16 cellular contexts compared by ENCODE assay signal in genomic region chr11:120186408-120186798, GRCh38. TPM values are rescaled to one million over a fixed set of nuclear protein-coding genes. Genes with fewer than 3 reads are reported as not detected.
DNase-seq lines count a peak whose midpoint lies in the region; ATAC-seq and TF ChIP-seq lines count a peak whose summit lies in the region.
"Had no signal": no experiment of that assay in that cellular context is flagged by ENCODE, and none has a peak within 500 bp of the region (broad histone marks: within the 10 kb centered on the region; RNA-seq: fewer than 3 reads in every experiment).

No MANE protein-coding gene starts in this region.

- no peaks in the 10 kb centered on the region for H4K20me1 ChIP-seq in hepatocyte (ENCODE audit: insufficient read depth, poor library complexity, severe bottlenecking)

- H3K36me3 ChIP-seq in hepatocyte (replicated peaks; ENCODE audit: insufficient read depth, low read depth) (no peaks in the 10 kb centered on the region), urinary bladder (ENCODE audit: insufficient read depth) (no peaks in the 10 kb centered on the region)

- peak overlapping the region; percentile 98 for H3K27ac ChIP-seq in hepatocyte
- peak overlapping the region; percentile 48 for H3K27ac ChIP-seq in urinary bladder (ENCODE audit: low read depth)

- TF ChIP-seq CTCF in hepatocyte (IDR thresholded peaks at IDR 0.05; ENCODE audit: poor library complexity), result no peak
- TF ChIP-seq CTCF in progenitor cell of endocrine pancreas (IDR thresholded peaks at IDR 0.05; ENCODE audit: unreplicated experiment), result no peak

- no peaks in the 10 kb centered on the region for H3K9me3 Mint-ChIP-seq in activated naive CD8-positive, alpha-beta T cell treated with anti-CD3 and anti-CD28 coated beads, Interleukin-2, amount 50 U/mL, for 24 hours
- H3K9me3 Mint-ChIP-seq in activated naive CD8-positive, alpha-beta T cell treated with anti-CD3 and anti-CD28 coated beads for 36 hours, result no peaks in the 10 kb centered on the region
- H3K9me3 Mint-ChIP-seq in progenitor cell of endocrine pancreas (ENCODE audit: low read depth), result no peaks in the 10 kb centered on the region

- H3K27me3 ChIP-seq in hepatocyte, result no peaks in the 10 kb centered on the region

- H3K4me2 ChIP-seq in hepatocyte, result no peak overlapping the region

- H3K4me1 ChIP-seq in hepatocyte (ENCODE audit: insufficient read depth), result peaks cover 72% of the 10 kb centered on the region
- H3K4me1 ChIP-seq in urinary bladder (ENCODE audit: insufficient read depth), result no peaks in the 10 kb centered on the region

- no peak for DNase-seq in activated naive CD8-positive, alpha-beta T cell treated with anti-CD3 and anti-CD28 coated beads, Interleukin-2, amount 50 U/mL, for 24 hours
- no peak for DNase-seq in activated naive CD8-positive, alpha-beta T cell treated with anti-CD3 and anti-CD28 coated beads for 36 hours
- DNase-seq in hepatocyte (ENCODE audit: low spot score) (no peak), progenitor cell of endocrine pancreas (ENCODE audit: low spot score, unreplicated experiment) (no peak)
- DNase-seq: ACHN; activated CD8-positive, alpha-beta T cell treated with anti-CD3 and anti-CD28 coated beads, Interleukin-2, amount 10 ng/mL, durations not matched to agents 7 days and 5 days; GOT3; NCI-H510A treated with DMSO at 0.1 percent for 48 hours; RPMI8226; stimulated activated CD4-positive, alpha-beta T cell treated with anti-CD3 and anti-CD28 coated beads, Interleukin-4, amount 100 ng/mL, for 24 hours had no signal

- H3K36me3 Mint-ChIP-seq in activated naive CD8-positive, alpha-beta T cell treated with anti-CD3 and anti-CD28 coated beads, Interleukin-2, amount 50 U/mL, for 24 hours (ENCODE audit: low read depth), result no peaks in the 10 kb centered on the region
- H3K36me3 Mint-ChIP-seq in activated naive CD8-positive, alpha-beta T cell treated with anti-CD3 and anti-CD28 coated beads for 36 hours, result no peaks in the 10 kb centered on the region
- no peaks in the 10 kb centered on the region for H3K36me3 Mint-ChIP-seq in progenitor cell of endocrine pancreas (ENCODE audit: insufficient read depth)
- H3K36me3 Mint-ChIP-seq: activated naive CD8-positive, alpha-beta T cell had no signal

- H3K9me2 ChIP-seq in hepatocyte (replicated peaks; ENCODE audit: insufficient read depth), result no peaks in the 10 kb centered on the region

- H2AFZ ChIP-seq in hepatocyte, result no peak overlapping the region

- peaks cover 10% of the 10 kb centered on the region for H3K4me1 Mint-ChIP-seq in activated naive CD8-positive, alpha-beta T cell treated with anti-CD3 and anti-CD28 coated beads, Interleukin-2, amount 50 U/mL, for 24 hours
- H3K4me1 Mint-ChIP-seq in activated naive CD8-positive, alpha-beta T cell treated with anti-CD3 and anti-CD28 coated beads for 36 hours, result peaks cover 5% of the 10 kb centered on the region
- peaks cover 43% of the 10 kb centered on the region for H3K4me1 Mint-ChIP-seq in progenitor cell of endocrine pancreas (ENCODE audit: low read depth)

- H3K4me3 Mint-ChIP-seq in activated naive CD8-positive, alpha-beta T cell treated with anti-CD3 and anti-CD28 coated beads, Interleukin-2, amount 50 U/mL, for 24 hours, result no peak overlapping the region
- no peak overlapping the region for H3K4me3 Mint-ChIP-seq in activated naive CD8-positive, alpha-beta T cell treated with anti-CD3 and anti-CD28 coated beads for 36 hours
- H3K4me3 Mint-ChIP-seq in progenitor cell of endocrine pancreas (ENCODE audit: low read depth), result peak overlapping the region; percentile 9
- H3K4me3 Mint-ChIP-seq: activated CD8-positive, alpha-beta T cell treated with anti-CD3 and anti-CD28 coated beads, Interleukin-2, amount 10 ng/mL, durations not matched to agents 7 days and 5 days; activated naive CD8-positive, alpha-beta T cell had no signal

- H3K27ac Mint-ChIP-seq in activated naive CD8-positive, alpha-beta T cell treated with anti-CD3 and anti-CD28 coated beads, Interleukin-2, amount 50 U/mL, for 24 hours, result peak overlapping the region; percentile 16
- H3K27ac Mint-ChIP-seq in activated naive CD8-positive, alpha-beta T cell treated with anti-CD3 and anti-CD28 coated beads for 36 hours, result no peak overlapping the region
- H3K27ac Mint-ChIP-seq in progenitor cell of endocrine pancreas, result peak overlapping the region; percentile 50
- H3K27ac Mint-ChIP-seq: activated CD8-positive, alpha-beta T cell treated with anti-CD3 and anti-CD28 coated beads, Interleukin-2, amount 10 ng/mL, durations not matched to agents 7 days and 5 days; activated naive CD8-positive, alpha-beta T cell had no signal

- no peaks in the 10 kb centered on the region for H3K79me2 ChIP-seq in hepatocyte

- ATAC-seq in activated naive CD8-positive, alpha-beta T cell treated with anti-CD3 and anti-CD28 coated beads, Interleukin-2, amount 50 U/mL, for 24 hours, result no peak
- ATAC-seq in HG02798 (IDR thresholded peaks at IDR 0.05; ENCODE audit: poor library complexity, unreplicated experiment) (no peak), HG02840 (IDR thresholded peaks at IDR 0.05; ENCODE audit: low FRiP score, unreplicated experiment) (no peak), GM19395 (IDR thresholded peaks at IDR 0.05; ENCODE audit: unreplicated experiment) (no peak)
- ATAC-seq: activated CD8-positive, alpha-beta T cell treated with anti-CD3 and anti-CD28 coated beads, Interleukin-2, amount 10 ng/mL, durations not matched to agents 7 days and 5 days had no signal

- H3K27me3 Mint-ChIP-seq in activated naive CD8-positive, alpha-beta T cell treated with anti-CD3 and anti-CD28 coated beads, Interleukin-2, amount 50 U/mL, for 24 hours, result peaks cover 8% of the 10 kb centered on the region
- peaks cover 7% of the 10 kb centered on the region for H3K27me3 Mint-ChIP-seq in activated naive CD8-positive, alpha-beta T cell treated with anti-CD3 and anti-CD28 coated beads for 36 hours
- H3K27me3 Mint-ChIP-seq in progenitor cell of endocrine pancreas, result peaks cover 4% of the 10 kb centered on the region
- H3K27me3 Mint-ChIP-seq: activated naive CD8-positive, alpha-beta T cell had no signal

- no peak overlapping the region for H3K4me3 ChIP-seq in hepatocyte
- H3K4me3 ChIP-seq in urinary bladder (ENCODE audit: low read depth, low read length), result no peak overlapping the region

- no peaks in the 10 kb centered on the region for H3K9me3 ChIP-seq in hepatocyte (ENCODE audit: low read depth)

RNA-seq across cellular contexts. Expression of gene OAF, which starts 24.4 kb away (rescaled TPM):
- 1 to 10 TPM; 3.0 to 3.6 TPM for total RNA-seq in activated naive CD8-positive, alpha-beta T cell treated with anti-CD3 and anti-CD28 coated beads for 36 hours
- total RNA-seq in hepatocyte (63.9 and 72.4 TPM in 2 replicates), progenitor cell of endocrine pancreas (6.5 and 6.6 TPM in 2 replicates), urinary bladder (25.5 TPM)
- polyA plus RNA-seq in hepatocyte (73.0 and 102 TPM in 2 replicates), urinary bladder (50.2 TPM)

RNA-seq across cellular contexts. Expression of gene TRIM29, which starts 48.5 kb away (rescaled TPM):
- not detected for total RNA-seq in activated naive CD8-positive, alpha-beta T cell treated with anti-CD3 and anti-CD28 coated beads for 36 hours
- total RNA-seq in hepatocyte, result 7.7 and 11.2 TPM in 2 replicates
- polyA plus RNA-seq in hepatocyte, result 8.5 and 9.4 TPM in 2 replicates
- 0.33 TPM in 1 of 2 replicates, not detected in the other for total RNA-seq in progenitor cell of endocrine pancreas
- total RNA-seq in urinary bladder, result 32.3 TPM
- polyA plus RNA-seq in urinary bladder, result 37.5 TPM
- total RNA-seq: activated CD8-positive, alpha-beta T cell treated with anti-CD3 and anti-CD28 coated beads, Interleukin-2, amount 10 ng/mL, durations not matched to agents 7 days and 5 days; osteocyte had no signal

RNA-seq across cellular contexts. Expression of gene POU2F3, which starts 53.5 kb away (rescaled TPM):
- total RNA-seq in activated naive CD8-positive, alpha-beta T cell treated with anti-CD3 and anti-CD28 coated beads for 36 hours, result not detected
- total RNA-seq in hepatocyte (0.24 TPM in 1 of 2 replicates, not detected in the other), progenitor cell of endocrine pancreas (0.09 TPM in 1 of 2 replicates, not detected in the other), urinary bladder (0.58 TPM)
- polyA plus RNA-seq in hepatocyte (0.21 TPM in 1 of 2 replicates, not detected in the other), urinary bladder (0.44 TPM)
- total RNA-seq: activated CD8-positive, alpha-beta T cell treated with anti-CD3 and anti-CD28 coated beads, Interleukin-2, amount 10 ng/mL, durations not matched to agents 7 days and 5 days; osteocyte had no signal
